ENCODE assay signal across 7 cellular contexts in genomic region chr3:150370129-150370602, GRCh38. TPM values are rescaled to one million over a fixed set of nuclear protein-coding genes. Genes with fewer than 3 reads are reported as not detected.
DNase-seq lines count a peak whose midpoint lies in the region; FAIRE-seq and TF ChIP-seq lines count a peak whose summit lies in the region.

No MANE protein-coding gene starts in this region.

- H3K9ac ChIP-seq in HUES6 (ENCODE audit: low read length): peak overlapping the region; percentile 72

- intact Hi-C loops in transverse colon (cut with DNase I; ENCODE audit: low total_unique reads): loop anchor here (5.0 kb wide), 1 partner anchor 37 kb away; the partner anchor contains the start of gene TSC22D2

- DNase-seq in bronchial epithelial cell (ENCODE audit: low read depth) (peak; percentile 97), kidney glomerular epithelial cell (lab: John Stamatoyannopoulos, UW) (peak; percentile 98), transverse colon (peak; percentile 39), midbrain (lab: John Stamatoyannopoulos, UW) (no peak), NK-92 (lab: John Stamatoyannopoulos, UW; ENCODE audit: unreplicated experiment) (no peak)
- DNase-seq in central memory CD4-positive, alpha-beta T cell: no peak

- no peak for TF ChIP-seq EP300 in transverse colon (IDR thresholded peaks at IDR 0.05; ENCODE audit: low read depth)

- in situ Hi-C loops in transverse colon (cut with MboI; ENCODE audit: low pct_ligation_motif_present in 1 of 4, low pct_unique_long_range_greater_than_20kb in 1 of 4, low sequenced_read_pairs in 3 of 4): no loop called here

- H3K27me3 ChIP-seq in HUES6 (ENCODE audit: control insufficient read depth, insufficient read depth, low read length): no peaks in the 10 kb centered on the region
- no peaks in the 10 kb centered on the region for H3K27me3 ChIP-seq in bronchial epithelial cell (ENCODE audit: control insufficient read depth, insufficient read depth, low read length)
- no peaks in the 10 kb centered on the region for H3K27me3 ChIP-seq in transverse colon

- WGBS in transverse colon (ENCODE audit: low coverage in 1 of 2), 2 donors: 73 to 79% methylated on average over 3 to 4 of the region's 4 CpGs

- no peak for TF ChIP-seq POLR2A in transverse colon (IDR thresholded peaks at IDR 0.05)

- H3K4me1 ChIP-seq in HUES6 (ENCODE audit: control insufficient read depth, insufficient read depth, low read length) (peaks cover 32% of the 10 kb centered on the region), transverse colon (peaks cover 0 to 25% (median 0%) of the 10 kb centered on the region in 4 donors)

- H3K36me3 ChIP-seq in HUES6 (ENCODE audit: control insufficient read depth, insufficient read depth, low read length) (no peaks in the 10 kb centered on the region), bronchial epithelial cell (ENCODE audit: control insufficient read depth, insufficient read depth, low read length) (no peaks in the 10 kb centered on the region), transverse colon (no peaks in the 10 kb centered on the region)

- H3K4me3 ChIP-seq in HUES6 (ENCODE audit: low read depth, low read length): peak overlapping the region; percentile 48
- H3K4me3 ChIP-seq in bronchial epithelial cell (ENCODE audit: low read depth, low read length): peak overlapping the region; percentile 41
- H3K4me3 ChIP-seq in transverse colon: no peak overlapping the region

- no peaks in the 10 kb centered on the region for H3K9me3 ChIP-seq in HUES6 (ENCODE audit: control insufficient read depth, insufficient read depth, low read depth, low read length)
- no peaks in the 10 kb centered on the region for H3K9me3 ChIP-seq in transverse colon

- no peak for FAIRE-seq in bronchial epithelial cell (lab: Jason Lieb, UNC)

- TF ChIP-seq CTCF in bronchial epithelial cell (IDR thresholded peaks at IDR 0.05; ENCODE audit: insufficient read depth, low read length, severe bottlenecking): peak; percentile 19
- TF ChIP-seq CTCF in transverse colon (IDR thresholded peaks at IDR 0.05): no peak

- H3K27ac ChIP-seq in HUES6 (ENCODE audit: low read depth, low read length): peak overlapping the region; percentile 46; the same call in 1 of the 2 replicates
- peak overlapping the region; percentile 79 to 85 (median 84) for H3K27ac ChIP-seq in transverse colon

RNA-seq across cellular contexts. Expression of gene TSC22D2, which starts 37.9 kb away (rescaled TPM):
- total RNA-seq in bronchial epithelial cell (5.0 and 5.8 TPM in 2 replicates), transverse colon (10 to 100 TPM; 19.8 to 59.7 (median 29.5) TPM)

Comparison
In these comparisons a context has a peak if more than half of its experiments do, and no peak if none do; other contexts are left out.
1. H3K4me3 ChIP-seq: peak in HUES6 (single experiment) and bronchial epithelial cell (single experiment); none in transverse colon (0 of 4).
2. DNase-seq: peak in bronchial epithelial cell (single experiment), kidney glomerular epithelial cell (single experiment) and transverse colon (single experiment); none in midbrain (single experiment), central memory CD4-positive, alpha-beta T cell (single experiment) and NK-92 (single experiment).